Comparison of ENCODE assay signal across 10 cellular contexts in genomic region chrX:39891781-39892180, GRCh38.
DNase-seq lines count a peak whose midpoint lies in the region; ATAC-seq and TF ChIP-seq lines count a peak whose summit lies in the region.
"Had no signal": no experiment of that assay in that cellular context is flagged by ENCODE, and none has a peak within 500 bp of the region (broad histone marks: within the 10 kb centered on the region; RNA-seq: fewer than 3 reads in every experiment).

No MANE protein-coding gene starts in this region.

- TF ChIP-seq CTCF in coronary artery (IDR thresholded peaks at IDR 0.05), result no peak

- no peak overlapping the region for H3K4me3 ChIP-seq in coronary artery
- H3K4me3 ChIP-seq: tibial artery had no signal

- ATAC-seq in GM19324 (IDR thresholded peaks at IDR 0.05; ENCODE audit: low FRiP score, unreplicated experiment) (peak; percentile 61), esophagus mucosa (peak; percentile 81), GM18873 (IDR thresholded peaks at IDR 0.05; ENCODE audit: low FRiP score, unreplicated experiment) (no peak)

- H3K27ac ChIP-seq in coronary artery, result no peak overlapping the region
- H3K27ac ChIP-seq: tibial artery had no signal

- peak; percentile 49 for DNase-seq in DMS79 treated with DMSO at 0.1 percent for 48 hours (lab: John Stamatoyannopoulos, UW)
- DNase-seq in NCI-H69 (lab: John Stamatoyannopoulos, UW), result peak; percentile 5
- DNase-seq in coronary artery (ENCODE audit: low spot score), result no peak
- DNase-seq in NCI-H82 treated with DMSO at 0.1 percent for 48 hours (lab: John Stamatoyannopoulos, UW; ENCODE audit: unreplicated experiment), result no peak
- DNase-seq in NCI-H1930 (lab: John Stamatoyannopoulos, UW), result no peak
- DNase-seq: OCI-M1, tibial artery had no signal

Comparison
In these comparisons a context has a peak if more than half of its experiments do, and no peak if none do; other contexts are left out.
1. DNase-seq: peak in DMS79 treated with DMSO at 0.1 percent for 48 hours (single experiment) and NCI-H69 (single experiment); none in coronary artery (single experiment), NCI-H82 treated with DMSO at 0.1 percent for 48 hours (single experiment) and NCI-H1930 (0 of 2).